ENCODE assay signal across 15 cellular contexts in the genomic region with DNA sequence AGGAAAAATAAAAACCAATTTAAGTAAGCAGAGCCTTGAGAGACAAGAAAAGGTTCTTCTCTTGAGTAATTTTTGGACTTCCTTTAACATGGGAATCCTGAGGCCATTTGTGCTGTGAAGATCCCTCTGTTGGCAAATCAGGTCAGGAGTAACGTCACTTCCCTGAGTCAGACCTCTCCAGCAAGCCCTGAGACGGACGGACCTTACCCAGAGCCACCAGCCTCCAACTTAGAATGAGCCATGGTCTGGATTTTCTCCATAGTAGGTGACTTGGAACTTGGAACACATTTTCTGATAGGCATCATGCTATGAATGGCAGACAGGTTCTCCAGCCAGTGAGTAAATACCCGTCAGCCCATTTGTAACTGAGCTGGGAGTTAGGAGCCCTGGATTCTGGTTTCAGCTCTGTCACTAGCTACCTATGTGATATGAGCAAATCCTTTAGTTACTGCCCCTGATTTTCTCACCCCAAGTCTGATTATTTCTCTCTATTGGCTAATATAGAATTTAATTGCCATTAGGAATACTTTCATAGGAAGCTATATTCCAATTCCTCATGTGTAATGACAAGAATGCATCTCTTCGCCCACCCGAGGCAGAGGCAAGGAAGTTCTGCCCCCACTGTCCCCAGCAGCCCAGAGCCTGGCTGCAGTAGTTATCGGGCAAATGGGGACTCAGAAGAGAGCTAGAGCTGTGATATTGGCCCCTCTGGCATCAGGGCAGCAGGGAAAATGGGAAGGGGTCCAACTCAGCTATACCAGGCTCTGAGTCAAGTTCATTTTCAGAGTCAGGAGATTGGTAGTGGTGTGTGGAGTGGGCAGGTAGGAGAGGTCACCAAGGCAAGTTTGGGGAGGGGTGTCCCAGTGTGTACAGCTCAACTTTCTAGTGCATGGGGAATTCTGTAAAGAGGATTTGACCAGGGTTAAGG.
DNase-seq lines count a peak whose midpoint lies in the region; ATAC-seq and TF ChIP-seq lines count a peak whose summit lies in the region.
"Had no signal": no experiment of that assay in that cellular context is flagged by ENCODE, and none has a peak within 500 bp of the region (broad histone marks: within the 10 kb centered on the region; RNA-seq: fewer than 3 reads in every experiment).

No MANE protein-coding gene starts in this region.

- H3K9me3 ChIP-seq in heart right ventricle (no peaks in the 10 kb centered on the region), right cardiac atrium (ENCODE audit: control insufficient read depth, low read length) (no peaks in the 10 kb centered on the region)
- H3K9me3 ChIP-seq: BE2C, Caco-2 had no signal

- CTCF ChIA-PET in activated naive CD4-positive, alpha-beta T cell treated with anti-CD3 and anti-CD28 coated beads for 36 hours (lab: Charles Lee): no interaction called here

- intact Hi-C loops in heart right ventricle (cut with DNase I) (no loop called here), right cardiac atrium (cut with DNase I) (no loop called here), CD14-positive monocyte (cut with micrococcal nuclease) (no loop called here)
- intact Hi-C loops in activated naive CD4-positive, alpha-beta T cell treated with anti-CD3 and anti-CD28 coated beads for 36 hours (cut with micrococcal nuclease): no loop called here

- peak; percentile 74 to 89 (median 78) for ATAC-seq in heart right ventricle
- ATAC-seq in right cardiac atrium: peak; percentile 63 to 65
- ATAC-seq in HG03571 (IDR thresholded peaks at IDR 0.05; ENCODE audit: unreplicated experiment): no peak
- no peak for ATAC-seq in GM21717 (IDR thresholded peaks at IDR 0.05; ENCODE audit: unreplicated experiment)

- in situ Hi-C loops in G401 (cut with HindIII; ENCODE audit: low sequenced_read_pairs): no loop called here

- TF ChIP-seq CTCF in heart right ventricle (IDR thresholded peaks at IDR 0.05) (no peak), CD14-positive monocyte (IDR thresholded peaks at IDR 0.05) (no peak)

- H3K27ac ChIP-seq in heart right ventricle (peak overlapping the region in 7 of 10 donors; percentile 1 to 60 (median 37)), right cardiac atrium (ENCODE audit: low read length) (peak overlapping the region; percentile 42)

- no peaks in the 10 kb centered on the region for H3K4me1 Mint-ChIP-seq in CD14-positive monocyte
- H3K4me1 Mint-ChIP-seq in activated naive CD4-positive, alpha-beta T cell treated with anti-CD3 and anti-CD28 coated beads for 36 hours (ENCODE audit: low read depth): no peaks in the 10 kb centered on the region

- H3K9me3 Mint-ChIP-seq in CD14-positive monocyte: peaks cover 0 to 10% (median 3%) of the 10 kb centered on the region in 7 donors
- no peaks in the 10 kb centered on the region for H3K9me3 Mint-ChIP-seq in activated naive CD4-positive, alpha-beta T cell treated with anti-CD3 and anti-CD28 coated beads for 36 hours
- H3K9me3 Mint-ChIP-seq: CD4-positive, alpha-beta T cell; H9 had no signal

- WGBS in heart right ventricle, 2 donors: 59 to 67% methylated on average over 7 of the region's 7 CpGs
- 58% methylated on average over 7 of the region's 7 CpGs for WGBS in right cardiac atrium

- peaks cover 4 to 7% (median 4%) of the 10 kb centered on the region in 3 donors for H3K27me3 Mint-ChIP-seq in CD14-positive monocyte (ENCODE audit: low read depth in 3 of 3)
- H3K27me3 Mint-ChIP-seq in activated naive CD4-positive, alpha-beta T cell treated with anti-CD3 and anti-CD28 coated beads for 36 hours (ENCODE audit: low read depth): peaks cover 21% of the 10 kb centered on the region

- H3K4me3 ChIP-seq in heart right ventricle: no peak overlapping the region
- no peak overlapping the region for H3K4me3 ChIP-seq in right cardiac atrium (ENCODE audit: low read length)

- H3K27ac Mint-ChIP-seq in CD14-positive monocyte: no peak overlapping the region
- no peak overlapping the region for H3K27ac Mint-ChIP-seq in activated naive CD4-positive, alpha-beta T cell treated with anti-CD3 and anti-CD28 coated beads for 36 hours
- H3K27ac Mint-ChIP-seq: CD4-positive, alpha-beta T cell; H9 had no signal

- DNase-seq in G401 (ENCODE audit: low spot score): peak; percentile 20
- peak; percentile 6 for DNase-seq in RKO (ENCODE audit: low spot score)
- peak in 1 of 2 donors; percentile 40 for DNase-seq in heart right ventricle
- no peak for DNase-seq in right cardiac atrium
- no peak for DNase-seq in CD14-positive monocyte (ENCODE audit: low spot score)
- DNase-seq in activated naive CD4-positive, alpha-beta T cell treated with anti-CD3 and anti-CD28 coated beads for 36 hours: no peak
- DNase-seq: ACHN; BE2C; C1 segment of cervical spinal cord; Caco-2; CD4-positive, alpha-beta T cell; GDM1; H9 had no signal

- H3K27me3 ChIP-seq in heart right ventricle (no peaks in the 10 kb centered on the region), right cardiac atrium (ENCODE audit: control insufficient read depth, insufficient read depth) (no peaks in the 10 kb centered on the region)
- H3K27me3 ChIP-seq: BE2C had no signal

- peaks cover 0 to 30% (median 15%) of the 10 kb centered on the region in 9 donors for H3K4me1 ChIP-seq in heart right ventricle
- H3K4me1 ChIP-seq in right cardiac atrium (ENCODE audit: control insufficient read depth, insufficient read depth, low read length): peaks cover 3% of the 10 kb centered on the region

- H3K36me3 ChIP-seq in heart right ventricle: no peaks in the 10 kb centered on the region
- H3K36me3 ChIP-seq: BE2C had no signal

- H3K36me3 Mint-ChIP-seq in CD14-positive monocyte: no peaks in the 10 kb centered on the region
- no peaks in the 10 kb centered on the region for H3K36me3 Mint-ChIP-seq in activated naive CD4-positive, alpha-beta T cell treated with anti-CD3 and anti-CD28 coated beads for 36 hours (ENCODE audit: low read depth)

- H3K4me3 Mint-ChIP-seq in CD14-positive monocyte: no peak overlapping the region
- H3K4me3 Mint-ChIP-seq in activated naive CD4-positive, alpha-beta T cell treated with anti-CD3 and anti-CD28 coated beads for 36 hours: no peak overlapping the region
- H3K4me3 Mint-ChIP-seq: CD4-positive, alpha-beta T cell; H9 had no signal

Comparison
In these comparisons a context has a peak if more than half of its experiments do, and no peak if none do; other contexts are left out.
1. DNase-seq: peak in G401 (single experiment) and RKO (single experiment); none in right cardiac atrium (0 of 3), CD14-positive monocyte (single experiment) and activated naive CD4-positive, alpha-beta T cell treated with anti-CD3 and anti-CD28 coated beads for 36 hours (single experiment).
2. ATAC-seq: peak in heart right ventricle (8 of 8) and right cardiac atrium (2 of 2); none in HG03571 (single experiment) and GM21717 (single experiment).